23 cellular contexts compared by ENCODE assay signal in the genomic region with DNA sequence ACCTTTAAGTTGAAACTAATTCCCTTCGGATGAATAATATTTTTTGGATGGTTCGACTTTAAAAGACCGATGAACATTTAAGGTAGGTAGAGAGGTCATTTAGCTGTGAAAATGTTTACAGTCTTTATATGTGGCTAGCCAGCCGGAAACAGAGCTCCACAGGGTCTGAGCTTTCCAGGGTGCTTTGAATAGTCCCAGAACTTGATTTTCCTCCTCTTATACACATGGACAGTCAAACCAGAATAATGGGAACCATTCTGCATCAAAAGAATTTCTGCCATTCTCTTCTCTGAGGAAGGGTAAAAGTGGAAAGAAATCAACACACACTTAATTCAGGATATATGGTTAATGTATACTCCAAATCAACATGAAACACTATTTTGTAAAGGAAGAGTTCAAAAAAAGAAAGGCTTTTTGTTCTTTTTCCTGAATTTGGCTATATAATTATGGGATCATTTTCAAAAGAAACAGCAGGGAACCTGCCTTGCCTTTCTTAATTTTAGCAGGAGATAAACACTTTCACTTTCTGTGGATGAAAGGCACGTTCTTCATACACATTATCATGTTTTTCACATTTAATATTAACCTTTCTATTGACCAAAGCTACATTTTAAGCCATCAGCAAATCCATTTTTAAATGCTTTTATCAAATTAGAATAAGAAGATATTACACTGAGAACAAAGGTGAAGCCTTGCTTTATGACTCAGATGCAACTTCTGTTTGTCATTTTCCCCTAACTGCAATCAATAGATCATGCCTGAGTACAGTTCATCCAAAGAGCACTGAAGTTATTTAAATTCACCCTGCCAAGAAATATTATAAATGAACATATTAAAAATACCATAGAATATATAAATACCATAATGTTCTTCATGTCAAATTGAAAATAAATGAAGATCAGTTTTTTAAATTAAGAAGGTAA.
DNase-seq lines count a peak whose midpoint lies in the region; TF ChIP-seq lines count a peak whose summit lies in the region.
"Had no signal": no experiment of that assay in that cellular context is flagged by ENCODE, and none has a peak within 500 bp of the region (broad histone marks: within the 10 kb centered on the region; RNA-seq: fewer than 3 reads in every experiment).

No MANE protein-coding gene starts in this region.

- H3K4me1 ChIP-seq in A673 (ENCODE audit: insufficient read depth, low read length, poor library complexity, severe bottlenecking) (no peaks in the 10 kb centered on the region), OCI-LY1 (ENCODE audit: insufficient read depth, low read length, severe bottlenecking) (peaks cover 23% of the 10 kb centered on the region), mammary epithelial cell (ENCODE audit: insufficient read depth, low read length) (no peaks in the 10 kb centered on the region)
- H3K4me1 ChIP-seq: adrenal gland, foreskin keratinocyte had no signal

- H3K27ac ChIP-seq in A673 (ENCODE audit: low read depth, low read length, poor library complexity, severe bottlenecking) (no peak overlapping the region), OCI-LY1 (ENCODE audit: low read depth, low read length, poor library complexity, severe bottlenecking) (no peak overlapping the region), mammary epithelial cell (ENCODE audit: insufficient read depth, low read depth, low read length) (no peak overlapping the region)
- H3K27ac ChIP-seq: adrenal gland, epithelial cell of prostate, foreskin keratinocyte had no signal

- H2AFZ ChIP-seq in OCI-LY1 (ENCODE audit: low read length) = peak overlapping the region; percentile 41; the same call in 1 of the 2 replicates
- H2AFZ ChIP-seq in mammary epithelial cell (ENCODE audit: low read depth, low read length) = no peak overlapping the region

- H3K27me3 ChIP-seq in A673 (replicated peaks; ENCODE audit: insufficient read depth, low read depth, low read length, poor library complexity) (no peaks in the 10 kb centered on the region), OCI-LY1 (ENCODE audit: insufficient read depth, low read length) (no peaks in the 10 kb centered on the region), mammary epithelial cell (ENCODE audit: insufficient read depth, low read length) (peaks cover 3% of the 10 kb centered on the region)
- H3K27me3 ChIP-seq: adrenal gland, foreskin keratinocyte had no signal

- peak; percentile 20 for DNase-seq in A673 (ENCODE audit: low spot score)
- DNase-seq in NB4 (ENCODE audit: low read depth) = no peak
- peak; percentile 69 for DNase-seq in kidney tubule cell (ENCODE audit: low spot score)
- no peak for DNase-seq in superior temporal gyrus (ENCODE audit: extremely low spot score)
- no peak for DNase-seq in mammary epithelial cell
- DNase-seq in GM19238 (ENCODE audit: insufficient read length, low spot score) = no peak
- DNase-seq in germinal center (ENCODE audit: low spot score) = no peak
- DNase-seq: activated CD4-positive, alpha-beta memory T cell treated with anti-CD3 and anti-CD28 coated beads, Interleukin-2, amount 10 ng/mL, durations not matched to agents 7 days and 5 days; activated CD4-positive, CD25-positive, alpha-beta regulatory T cell; activated gamma-delta T cell treated with Interleukin-2 at 50 U/mL for 16 hours; adrenal gland; CD4-positive, alpha-beta T cell; foreskin keratinocyte; hypothalamus; islet precursor cell; KBM-7; natural killer cell; NCI-H2081; NCI-H82; stimulated activated naive B cell treated with anti-CD40 and anti-IgM and Interleukin-4, amounts not matched to agents 10 μg/mL and 1 μg/mL and 100 μg/mL, for 72 hours; T-helper 9 cell had no signal

- in situ Hi-C loops in mammary epithelial cell (cut with MboI; ENCODE audit: low sequenced_read_pairs in 2 of 2) = no loop called here

- H3K9me2 ChIP-seq in OCI-LY1 (ENCODE audit: low read depth, low read length) = no peaks in the 10 kb centered on the region

- intact Hi-C loops in A673 (cut with micrococcal nuclease; ENCODE audit: unreplicated experiment) = no loop called here
- intact Hi-C loops in mammary epithelial cell (cut with micrococcal nuclease) = no loop called here

- BruUV-seq in A673 (replicated peaks; lab: Mats Ljungman, UMichigan) (no TSS peak), mammary epithelial cell (replicated peaks; lab: Mats Ljungman, UMichigan) (no TSS peak)

- no peak overlapping the region for H3K9ac ChIP-seq in OCI-LY1 (ENCODE audit: low read length)
- H3K9ac ChIP-seq in mammary epithelial cell (ENCODE audit: insufficient read depth, low read length) = no peak overlapping the region

- H3K79me2 ChIP-seq in OCI-LY1 (ENCODE audit: insufficient read depth, low read length) = no peaks in the 10 kb centered on the region
- H3K79me2 ChIP-seq in mammary epithelial cell (ENCODE audit: insufficient read depth, low read length) = no peaks in the 10 kb centered on the region

- H3K4me3 ChIP-seq in A673 (ENCODE audit: low read depth, low read length, poor library complexity, severe bottlenecking) (peak overlapping the region; percentile 12), NB4 (ENCODE audit: low read depth, low read length) (peak overlapping the region; percentile 39), OCI-LY1 (ENCODE audit: low read depth, low read length, poor library complexity, severe bottlenecking) (no peak overlapping the region), mammary epithelial cell (replicated peaks in 1 of 3; ENCODE audit: insufficient read depth in 1 of 3, low read depth in 2 of 3, low read length in 3 of 3) (no peak overlapping the region)

- dilution Hi-C loops in mammary epithelial cell (cut with HindIII; ENCODE audit: low sequenced_read_pairs) = no loop called here

- H3K9me3 ChIP-seq in A673 (ENCODE audit: low read depth, low read length, poor library complexity, severe bottlenecking) (no peaks in the 10 kb centered on the region), OCI-LY1 (ENCODE audit: low read length) (peaks cover 2% of the 10 kb centered on the region; the same call in 1 of the 2 replicates), mammary epithelial cell (replicated peaks; ENCODE audit: insufficient read depth, low read length) (no peaks in the 10 kb centered on the region)
- H3K9me3 ChIP-seq: adrenal gland had no signal

- CTCF ChIA-PET in A673 (lab: Charles Lee) (no interaction called here), mammary epithelial cell (lab: Charles Lee; ENCODE audit: low non-redundant PET) (no interaction called here)

- no peaks in the 10 kb centered on the region for H3K36me3 ChIP-seq in A673 (ENCODE audit: insufficient read depth, low read length, poor library complexity, severe bottlenecking)
- H3K36me3 ChIP-seq in OCI-LY1 (ENCODE audit: insufficient read depth, low read length) = no peaks in the 10 kb centered on the region
- H3K36me3 ChIP-seq in mammary epithelial cell (ENCODE audit: insufficient read depth, low read length) = no peaks in the 10 kb centered on the region
- H3K36me3 ChIP-seq: adrenal gland had no signal

- WGBS in mammary epithelial cell (ENCODE audit: low coverage, missing lambda C conversion rate) = 75% methylated on average over 5 of the region's 5 CpGs

- no peaks in the 10 kb centered on the region for H3F3A ChIP-seq in OCI-LY1 (ENCODE audit: insufficient read depth, low read length)

- POLR2A ChIA-PET in A673 (lab: Charles Lee; ENCODE audit: low non-redundant PET) = no interaction called here

- no peaks in the 10 kb centered on the region for H4K20me1 ChIP-seq in OCI-LY1 (ENCODE audit: insufficient read depth, low read length)
- no peaks in the 10 kb centered on the region for H4K20me1 ChIP-seq in mammary epithelial cell (ENCODE audit: insufficient read depth, low read length)

- peak overlapping the region; percentile 24; the same call in 1 of the 2 replicates for H3K4me2 ChIP-seq in OCI-LY1 (ENCODE audit: low read length)
- H3K4me2 ChIP-seq in mammary epithelial cell (ENCODE audit: insufficient read depth, low read depth, low read length) = no peak overlapping the region

- TF ChIP-seq POLR2A in NB4 (IDR thresholded peaks at IDR 0.05; ENCODE audit: extremely low read depth, insufficient read length) = no peak

- TF ChIP-seq CTCF in A673 (conservative IDR thresholded peaks at IDR 0.05; ENCODE audit: low read depth, low read length) = no peak
- no peak for TF ChIP-seq CTCF in NB4 (IDR thresholded peaks at IDR 0.05; ENCODE audit: low read depth, low read length)
- TF ChIP-seq CTCF in OCI-LY1 (IDR thresholded peaks at IDR 0.05; ENCODE audit: low read length) = no peak
- TF ChIP-seq CTCF in mammary epithelial cell (conservative IDR thresholded peaks at IDR 0.05 in 1 of 2, IDR thresholded peaks at IDR 0.05 in 1 of 2; ENCODE audit: extremely low read depth in 1 of 2, insufficient read depth in 1 of 2, low read depth in 1 of 2, low read length in 2 of 2) = no peak

Comparison
In these comparisons a context has a peak if more than half of its experiments do, and no peak if none do; other contexts are left out.
1. DNase-seq: peak in A673 (single experiment) and kidney tubule cell (single experiment); none in NB4 (single experiment), superior temporal gyrus (single experiment), mammary epithelial cell (single experiment), GM19238 (single experiment) and germinal center (single experiment).
2. H3K4me3 ChIP-seq: peak in A673 (single experiment) and NB4 (single experiment); none in OCI-LY1 (single experiment) and mammary epithelial cell (0 of 3).